ENCODE assay signal across 3 cellular contexts in the genomic region with DNA sequence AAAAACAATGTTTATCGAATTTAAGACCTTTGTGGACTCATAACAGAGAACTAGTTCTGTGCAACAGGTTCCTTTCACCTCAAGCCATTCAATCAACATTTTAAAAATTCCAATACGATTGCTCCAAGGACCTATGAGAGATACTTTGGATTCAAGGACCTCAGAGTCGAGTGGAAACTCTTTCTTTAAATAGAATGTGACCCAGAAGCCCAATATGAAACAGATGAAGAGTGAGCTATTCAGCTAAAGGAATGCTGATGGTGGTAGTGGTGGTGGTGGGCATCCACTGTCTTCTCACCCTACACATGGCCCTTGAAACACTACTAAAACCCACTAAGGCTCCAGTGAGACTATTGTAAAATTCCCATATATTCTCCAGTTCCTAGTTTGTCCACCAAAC.
"Had no signal": no experiment of that assay in that cellular context is flagged by ENCODE, and none has a peak within 500 bp of the region (broad histone marks: within the 10 kb centered on the region; RNA-seq: fewer than 3 reads in every experiment).

No MANE protein-coding gene starts in this region.

- H3K4me3 ChIP-seq: GM12878 had no signal

- ATAC-seq: GM12878 had no signal

- DNase-seq: GDM1, GF-D8 had no signal
